ENCODE assay signal across 8 cellular contexts in genomic region chr16:57736419-57737281, GRCh38. TPM values are rescaled to one million over a fixed set of nuclear protein-coding genes. Genes with fewer than 3 reads are reported as not detected.
A peak's percentile ranks its signal among the peaks of the same experiment; 100 is the strongest.
DNase-seq lines count a peak whose midpoint lies in the region; ATAC-seq, FAIRE-seq and TF ChIP-seq lines count a peak whose summit lies in the region.

No MANE protein-coding gene starts in this region.

- peak overlapping the region in 1 of 2 donors; percentile 88 for H3K4me3 ChIP-seq in small intestine (ENCODE audit: low read depth in 1 of 2, low read length in 2 of 2)

- CTCF ChIA-PET in MCF 10A (lab: Yijun Ruan, JAX), result interaction anchor here (0.6 to 2.9 kb wide), 11 partner anchors 15 to 438 kb away, joined by 3 to 21 read pairs (median 6); no protein-coding TSS in a partner anchor

- 3 to 7% (median 6%) methylated on average over 21 of the region's 21 CpGs for WGBS in small intestine, 3 donors

- H3K27ac Mint-ChIP-seq in T-helper 1 cell treated with Interleukin-12 subunit alpha and Interleukin-12 subunit beta and Interleukin-4 antibody, amounts not matched to agents 30 μg/mL and 1 μg/mL, for 36 hours, result peak overlapping the region; percentile 89
- H3K27ac Mint-ChIP-seq in MCF 10A (ENCODE audit: low read depth, unreplicated experiment), result peak overlapping the region; percentile 96

- ATAC-seq in HG03175 (IDR thresholded peaks at IDR 0.05; ENCODE audit: unreplicated experiment) (no peak), GM19455 (IDR thresholded peaks at IDR 0.05; ENCODE audit: unreplicated experiment) (no peak)

- DNase-seq in DMS53 (lab: John Stamatoyannopoulos, UW) (peak; percentile 93), LHCN-M2 (ENCODE audit: low read depth) (peak; percentile 69), MCF 10A (ENCODE audit: unreplicated experiment) (peak; percentile 52), small intestine (peak; percentile 58)

- POLR2A ChIA-PET in MCF 10A (lab: Yijun Ruan, JAX), result interaction anchor here (0.9 to 2.3 kb wide), 7 partner anchors 9 to 391 kb away, joined by 3 to 7 read pairs (median 3); no protein-coding TSS in a partner anchor

- peak overlapping the region; percentile 96 for H3K4me3 Mint-ChIP-seq in T-helper 1 cell treated with Interleukin-12 subunit alpha and Interleukin-12 subunit beta and Interleukin-4 antibody, amounts not matched to agents 30 μg/mL and 1 μg/mL, for 36 hours
- H3K4me3 Mint-ChIP-seq in MCF 10A (ENCODE audit: unreplicated experiment), result peak overlapping the region; percentile 93

- no peaks in the 10 kb centered on the region for H3K27me3 Mint-ChIP-seq in T-helper 1 cell treated with Interleukin-12 subunit alpha and Interleukin-12 subunit beta and Interleukin-4 antibody, amounts not matched to agents 30 μg/mL and 1 μg/mL, for 36 hours (ENCODE audit: low read depth)
- H3K27me3 Mint-ChIP-seq in MCF 10A (ENCODE audit: insufficient read depth, unreplicated experiment), result no peaks in the 10 kb centered on the region

- H3K4me1 Mint-ChIP-seq in T-helper 1 cell treated with Interleukin-12 subunit alpha and Interleukin-12 subunit beta and Interleukin-4 antibody, amounts not matched to agents 30 μg/mL and 1 μg/mL, for 36 hours (ENCODE audit: low read depth), result peaks cover 17% of the 10 kb centered on the region
- H3K4me1 Mint-ChIP-seq in MCF 10A (ENCODE audit: insufficient read depth, unreplicated experiment), result peaks cover 18% of the 10 kb centered on the region

- no TSS peak for BruUV-seq in MCF 10A (replicated peaks; lab: Mats Ljungman, UMichigan)

- peak; percentile 5 for FAIRE-seq in islet of Langerhans (lab: Jason Lieb, UNC)
- no peak for FAIRE-seq in small intestine (lab: Jason Lieb, UNC)

- H3K36me3 Mint-ChIP-seq in T-helper 1 cell treated with Interleukin-12 subunit alpha and Interleukin-12 subunit beta and Interleukin-4 antibody, amounts not matched to agents 30 μg/mL and 1 μg/mL, for 36 hours (ENCODE audit: low read depth), result peaks cover 14% of the 10 kb centered on the region
- H3K36me3 Mint-ChIP-seq in MCF 10A (ENCODE audit: insufficient read depth, unreplicated experiment), result no peaks in the 10 kb centered on the region

- peaks cover 0 to 1% of the 10 kb centered on the region in 2 donors for H3K4me1 ChIP-seq in small intestine (ENCODE audit: control insufficient read depth in 2 of 2, insufficient read depth in 1 of 2, low read depth in 1 of 2, low read length in 1 of 2)

- H3K9me3 ChIP-seq in small intestine (ENCODE audit: control insufficient read depth, low read depth), result no peaks in the 10 kb centered on the region

- H3K27ac ChIP-seq in small intestine (ENCODE audit: low read depth in 1 of 2, low read length in 1 of 2), result peak overlapping the region in 1 of 2 donors; percentile 88

- intact Hi-C loops in MCF 10A (cut with micrococcal nuclease), result loop anchor here (5.0 kb wide), 1 partner anchor 144 kb away; no protein-coding TSS in a partner anchor

- peaks cover 15% of the 10 kb centered on the region for H3K9me3 Mint-ChIP-seq in T-helper 1 cell treated with Interleukin-12 subunit alpha and Interleukin-12 subunit beta and Interleukin-4 antibody, amounts not matched to agents 30 μg/mL and 1 μg/mL, for 36 hours
- no peaks in the 10 kb centered on the region for H3K9me3 Mint-ChIP-seq in MCF 10A (ENCODE audit: unreplicated experiment)

- no peaks in the 10 kb centered on the region for H3K27me3 ChIP-seq in small intestine (ENCODE audit: control insufficient read depth in 2 of 2, insufficient read depth in 2 of 2, low read length in 2 of 2)

- no peaks in the 10 kb centered on the region for H3K36me3 ChIP-seq in small intestine (ENCODE audit: control insufficient read depth in 2 of 2, insufficient read depth in 2 of 2, low read length in 2 of 2)

- TF ChIP-seq CTCF in MCF 10A (IDR thresholded peaks at IDR 0.05; ENCODE audit: unreplicated experiment), result no peak

RNA-seq across cellular contexts. Expression of gene KATNB1, which starts 1.1 kb away (rescaled TPM):
- total RNA-seq in LHCN-M2 (2014; rRNA removed) (23.4 and 23.7 TPM in 2 replicates), MCF 10A (2022) (22.7 and 30.6 TPM in 2 replicates)
- polyA plus RNA-seq in LHCN-M2 (2012), result 15.8 TPM
- 10 to 100 TPM in 1 of 3 donors, 1 to 10 TPM in 2; 9.6 to 19.3 (median 9.7) TPM for polyA plus RNA-seq in small intestine

RNA-seq across cellular contexts. Expression of gene DRC7, which starts 42.0 kb away (rescaled TPM):
- total RNA-seq in LHCN-M2 (2014; rRNA removed) (not detected in 2 replicates), MCF 10A (2022) (not detected in 2 replicates)
- not detected for polyA plus RNA-seq in LHCN-M2 (2012)
- not detected for polyA plus RNA-seq in small intestine
